1 cellular context compared by ENCODE assay signal in genomic region chr2:3487432-3487831, GRCh38.
TF ChIP-seq lines count a peak whose summit lies in the region.

No MANE protein-coding gene starts in this region.

TF ChIP-seq in HepG2, 621 proteins besides CTCF, POLR2A, EP300 and RAD21:
- no peak for TF ChIP-seq SP140L (CRISPR knock-in tag; IDR thresholded peaks at IDR 0.05; ENCODE audit: borderline replicate concordance)
- TF ChIP-seq ZBTB7A (CRISPR knock-in tag; IDR thresholded peaks at IDR 0.05) = 0 out of 2 replicates have a peak, but pooled peaks have one; percentile 21
- 0 out of 2 replicates have a peak, but pooled peaks have one; percentile 36 for TF ChIP-seq HES4 (CRISPR knock-in tag; IDR thresholded peaks at IDR 0.05; ENCODE audit: borderline replicate concordance)
- 0 out of 2 replicates have a peak, but pooled peaks have one; percentile 11 for TF ChIP-seq FOXO4 (CRISPR knock-in tag; conservative IDR thresholded peaks at IDR 0.05)
- 0 out of 2 replicates have a peak, but pooled peaks have one; percentile 23 for TF ChIP-seq ZNF280D (CRISPR knock-in tag; IDR thresholded peaks at IDR 0.05)
